Comparison of ENCODE assay signal across 2 cellular contexts in the genomic region with DNA sequence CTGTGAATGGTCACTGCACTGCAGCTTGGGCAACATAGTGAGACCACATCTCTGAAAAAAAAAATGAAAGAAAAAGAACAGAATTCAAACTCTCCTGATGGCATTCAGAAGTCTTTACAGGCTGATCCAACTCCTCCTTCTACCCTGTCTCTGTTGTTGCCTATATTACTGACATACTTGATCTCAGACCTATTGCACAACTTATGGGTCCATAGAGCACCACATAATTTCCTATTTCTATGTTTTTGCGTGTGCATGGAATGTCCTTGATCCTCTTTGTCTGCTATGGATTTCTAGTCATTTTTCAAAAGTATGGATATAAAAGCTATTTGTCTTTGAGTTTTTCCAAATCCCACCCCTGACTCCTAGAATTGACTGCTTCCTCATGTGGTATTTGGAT.
TF ChIP-seq lines count a peak whose summit lies in the region.

No MANE protein-coding gene starts in this region.

TF ChIP-seq in HepG2, 621 proteins besides CTCF, POLR2A, EP300 and RAD21 (continues in another document):
- TF ChIP-seq NCOA2 (CRISPR knock-in tag; IDR thresholded peaks at IDR 0.05) (no peak), CEBPG (CRISPR knock-in tag; IDR thresholded peaks at IDR 0.05) (peak; percentile 74), MTA3 (CRISPR knock-in tag; IDR thresholded peaks at IDR 0.05) (no peak), ZNF850 (CRISPR knock-in tag; conservative IDR thresholded peaks at IDR 0.05) (no peak), ZNF501 (CRISPR knock-in tag; IDR thresholded peaks at IDR 0.05) (no peak), ESRRA (CRISPR knock-in tag; IDR thresholded peaks at IDR 0.05; ENCODE audit: low read depth) (no peak), ZFP62 (CRISPR knock-in tag; IDR thresholded peaks at IDR 0.05) (no peak), ZNF792 (CRISPR knock-in tag; IDR thresholded peaks at IDR 0.05) (no peak), KDM6A (CRISPR knock-in tag; IDR thresholded peaks at IDR 0.05; ENCODE audit: low read depth) (no peak), ZFP82 (CRISPR knock-in tag; IDR thresholded peaks at IDR 0.05; ENCODE audit: borderline replicate concordance) (no peak), ZNF562 (CRISPR knock-in tag; IDR thresholded peaks at IDR 0.05; ENCODE audit: borderline replicate concordance) (no peak), MAFK (conservative IDR thresholded peaks at IDR 0.05 in 1 of 2, IDR thresholded peaks at IDR 0.05 in 1 of 2; ENCODE audit: low read length in 2 of 2) (no peak), PRPF4 (IDR thresholded peaks at IDR 0.05; ENCODE audit: low read depth, low read length, poor library complexity, severe bottlenecking) (no peak), STAG1 (CRISPR knock-in tag; IDR thresholded peaks at IDR 0.05) (no peak), ZNF446 (CRISPR knock-in tag; IDR thresholded peaks at IDR 0.05) (no peak), PLRG1 (conservative IDR thresholded peaks at IDR 0.05) (no peak), CREM (IDR thresholded peaks at IDR 0.05) (no peak), CREM (CRISPR knock-in tag; IDR thresholded peaks at IDR 0.05) (no peak), CEBPB (IDR thresholded peaks at IDR 0.05; ENCODE audit: borderline replicate concordance, low read depth, low read length) (peak; percentile 92), ZNF816 (CRISPR knock-in tag; IDR thresholded peaks at IDR 0.05; ENCODE audit: borderline replicate concordance) (no peak), HNF4A (CRISPR knock-in tag; IDR thresholded peaks at IDR 0.05) (peak; percentile 63), NFKBIZ (CRISPR knock-in tag; IDR thresholded peaks at IDR 0.05) (no peak), RELA (CRISPR knock-in tag; IDR thresholded peaks at IDR 0.05) (no peak), TEAD3 (CRISPR knock-in tag; optimal IDR thresholded peaks at IDR 0.05; ENCODE audit: borderline replicate concordance) (peak; percentile 14)
- TF ChIP-seq, protein P1, sequence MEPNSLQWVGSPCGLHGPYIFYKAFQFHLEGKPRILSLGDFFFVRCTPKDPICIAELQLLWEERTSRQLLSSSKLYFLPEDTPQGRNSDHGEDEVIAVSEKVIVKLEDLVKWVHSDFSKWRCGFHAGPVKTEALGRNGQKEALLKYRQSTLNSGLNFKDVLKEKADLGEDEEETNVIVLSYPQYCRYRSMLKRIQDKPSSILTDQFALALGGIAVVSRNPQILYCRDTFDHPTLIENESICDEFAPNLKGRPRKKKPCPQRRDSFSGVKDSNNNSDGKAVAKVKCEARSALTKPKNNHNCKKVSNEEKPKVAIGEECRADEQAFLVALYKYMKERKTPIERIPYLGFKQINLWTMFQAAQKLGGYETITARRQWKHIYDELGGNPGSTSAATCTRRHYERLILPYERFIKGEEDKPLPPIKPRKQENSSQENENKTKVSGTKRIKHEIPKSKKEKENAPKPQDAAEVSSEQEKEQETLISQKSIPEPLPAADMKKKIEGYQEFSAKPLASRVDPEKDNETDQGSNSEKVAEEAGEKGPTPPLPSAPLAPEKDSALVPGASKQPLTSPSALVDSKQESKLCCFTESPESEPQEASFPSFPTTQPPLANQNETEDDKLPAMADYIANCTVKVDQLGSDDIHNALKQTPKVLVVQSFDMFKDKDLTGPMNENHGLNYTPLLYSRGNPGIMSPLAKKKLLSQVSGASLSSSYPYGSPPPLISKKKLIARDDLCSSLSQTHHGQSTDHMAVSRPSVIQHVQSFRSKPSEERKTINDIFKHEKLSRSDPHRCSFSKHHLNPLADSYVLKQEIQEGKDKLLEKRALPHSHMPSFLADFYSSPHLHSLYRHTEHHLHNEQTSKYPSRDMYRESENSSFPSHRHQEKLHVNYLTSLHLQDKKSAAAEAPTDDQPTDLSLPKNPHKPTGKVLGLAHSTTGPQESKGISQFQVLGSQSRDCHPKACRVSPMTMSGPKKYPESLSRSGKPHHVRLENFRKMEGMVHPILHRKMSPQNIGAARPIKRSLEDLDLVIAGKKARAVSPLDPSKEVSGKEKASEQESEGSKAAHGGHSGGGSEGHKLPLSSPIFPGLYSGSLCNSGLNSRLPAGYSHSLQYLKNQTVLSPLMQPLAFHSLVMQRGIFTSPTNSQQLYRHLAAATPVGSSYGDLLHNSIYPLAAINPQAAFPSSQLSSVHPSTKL (CRISPR knock-in tag; IDR thresholded peaks at IDR 0.05) = peak; percentile 28; the same call in 1 of the 2 replicates
- TF ChIP-seq, protein P2, sequence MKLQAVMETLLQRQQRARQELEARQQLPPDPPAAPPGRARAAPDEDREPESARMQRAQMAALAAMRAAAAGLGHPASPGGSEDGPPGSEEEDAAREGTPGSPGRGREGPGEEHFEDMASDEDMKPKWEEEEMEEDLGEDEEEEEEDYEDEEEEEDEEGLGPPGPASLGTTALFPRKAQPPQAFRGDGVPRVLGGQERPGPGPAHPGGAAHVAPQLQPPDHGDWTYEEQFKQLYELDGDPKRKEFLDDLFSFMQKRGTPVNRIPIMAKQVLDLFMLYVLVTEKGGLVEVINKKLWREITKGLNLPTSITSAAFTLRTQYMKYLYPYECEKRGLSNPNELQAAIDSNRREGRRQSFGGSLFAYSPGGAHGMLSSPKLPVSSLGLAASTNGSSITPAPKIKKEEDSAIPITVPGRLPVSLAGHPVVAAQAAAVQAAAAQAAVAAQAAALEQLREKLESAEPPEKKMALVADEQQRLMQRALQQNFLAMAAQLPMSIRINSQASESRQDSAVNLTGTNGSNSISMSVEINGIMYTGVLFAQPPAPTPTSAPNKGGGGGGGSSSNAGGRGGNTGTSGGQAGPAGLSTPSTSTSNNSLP (IDR thresholded peaks at IDR 0.05; ENCODE audit: low read depth, low read length) = peak; percentile 50; the same call in 1 of the 2 replicates
- TF ChIP-seq, protein P3, sequence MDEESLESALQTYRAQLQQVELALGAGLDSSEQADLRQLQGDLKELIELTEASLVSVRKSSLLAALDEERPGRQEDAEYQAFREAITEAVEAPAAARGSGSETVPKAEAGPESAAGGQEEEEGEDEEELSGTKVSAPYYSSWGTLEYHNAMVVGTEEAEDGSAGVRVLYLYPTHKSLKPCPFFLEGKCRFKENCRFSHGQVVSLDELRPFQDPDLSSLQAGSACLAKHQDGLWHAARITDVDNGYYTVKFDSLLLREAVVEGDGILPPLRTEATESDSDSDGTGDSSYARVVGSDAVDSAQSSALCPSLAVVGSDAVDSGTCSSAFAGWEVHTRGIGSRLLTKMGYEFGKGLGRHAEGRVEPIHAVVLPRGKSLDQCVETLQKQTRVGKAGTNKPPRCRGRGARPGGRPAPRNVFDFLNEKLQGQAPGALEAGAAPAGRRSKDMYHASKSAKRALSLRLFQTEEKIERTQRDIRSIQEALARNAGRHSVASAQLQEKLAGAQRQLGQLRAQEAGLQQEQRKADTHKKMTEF (CRISPR knock-in tag; IDR thresholded peaks at IDR 0.05) = no peak

TF ChIP-seq in IMR-90, 13 proteins besides CTCF, POLR2A, EP300 and RAD21:
- TF ChIP-seq CEBPB (IDR thresholded peaks at IDR 0.05; ENCODE audit: low read depth, low read length) = peak; percentile 47; the same call in 1 of the 2 replicates
- TF ChIP-seq, protein P4, sequence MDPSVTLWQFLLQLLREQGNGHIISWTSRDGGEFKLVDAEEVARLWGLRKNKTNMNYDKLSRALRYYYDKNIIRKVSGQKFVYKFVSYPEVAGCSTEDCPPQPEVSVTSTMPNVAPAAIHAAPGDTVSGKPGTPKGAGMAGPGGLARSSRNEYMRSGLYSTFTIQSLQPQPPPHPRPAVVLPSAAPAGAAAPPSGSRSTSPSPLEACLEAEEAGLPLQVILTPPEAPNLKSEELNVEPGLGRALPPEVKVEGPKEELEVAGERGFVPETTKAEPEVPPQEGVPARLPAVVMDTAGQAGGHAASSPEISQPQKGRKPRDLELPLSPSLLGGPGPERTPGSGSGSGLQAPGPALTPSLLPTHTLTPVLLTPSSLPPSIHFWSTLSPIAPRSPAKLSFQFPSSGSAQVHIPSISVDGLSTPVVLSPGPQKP (IDR thresholded peaks at IDR 0.05; ENCODE audit: borderline replicate concordance, low read depth, low read length) = no peak
